In genomic region chr1:221683681-221684080, GRCh38 we compare ENCODE assay signal across 26 cellular contexts.
"Had no signal": no experiment of that assay in that cellular context is flagged by ENCODE, and none has a peak within 500 bp of the region (broad histone marks: within the 10 kb centered on the region; RNA-seq: fewer than 3 reads in every experiment).

No MANE protein-coding gene starts in this region.

- ATAC-seq: activated T-cell treated with anti-CD3 and anti-CD28 coated beads, Interleukin-2, amount 50 U/mL, for 4 hours; activated T-helper 17 cell treated with anti-CD3 and anti-CD28 coated beads, Interleukin-2, amount 50 U/mL, for 72 hours; gastroesophageal sphincter; left cardiac atrium; left ventricle myocardium superior; mucosa of descending colon; right lobe of liver; stimulated activated effector memory CD8-positive, alpha-beta T cell treated with anti-CD3 and anti-CD28 coated beads, Interleukin-12 subunit alpha, Interleukin-12 subunit beta, amount 100 ng/mL, for 72 hours had no signal

- H3K9me3 ChIP-seq: colonic mucosa, mucosa of descending colon, neutrophil, ovary, uterus had no signal

- H3K4me3 ChIP-seq: cardiac muscle cell, colonic mucosa, gastroesophageal sphincter, hepatocyte, mucosa of descending colon, ovary, right lobe of liver, skin epidermis, uterus had no signal

- H3K27me3 ChIP-seq: cardiac muscle cell, colonic mucosa, gastroesophageal sphincter, hepatocyte, neutrophil, ovary, right lobe of liver, uterus had no signal

- H3K79me2 ChIP-seq: hepatocyte had no signal

- H3K27ac ChIP-seq: cardiac muscle cell, colonic mucosa, gastroesophageal sphincter, hepatocyte, neutrophil, ovary, right lobe of liver, skin epidermis, uterus had no signal

- H2AFZ ChIP-seq: hepatocyte had no signal

- H3K36me3 ChIP-seq: cardiac muscle cell, colonic mucosa, gastroesophageal sphincter, neutrophil, ovary, right lobe of liver, uterus had no signal

- DNase-seq: activated CD4-positive, alpha-beta memory T cell treated with anti-CD3 and anti-CD28 coated beads, Interleukin-2, amount 10 ng/mL, durations not matched to agents 7 days and 5 days; activated CD4-positive, alpha-beta T cell treated with anti-CD3 and anti-CD28 coated beads, Interleukin-2, amount 10 ng/mL, durations not matched to agents 7 days and 5 days; activated CD4-positive, CD25-positive, alpha-beta regulatory T cell treated with anti-CD3 and anti-CD28 coated beads, Interleukin-2, amount 50 U/mL, for 72 hours; activated CD8-positive, alpha-beta memory T cell treated with anti-CD3 and anti-CD28 coated beads, Interleukin-2, amount 50 U/mL, for 48 hours; activated gamma-delta T cell treated with Interleukin-2 at 50 U/mL for 16 hours; activated naive CD4-positive, alpha-beta T cell treated with anti-CD3 and anti-CD28 coated beads, Interleukin-2, amount 50 U/mL, for 16 hours; activated T-cell treated with anti-CD3 and anti-CD28 coated beads, Interleukin-2, amount 50 U/mL, for 4 hours; anterior cingulate cortex; cerebellar nuclear complex; colonic mucosa; effector CD8-positive, alpha-beta T cell; left cardiac atrium; left ventricle myocardium superior; mucosa of descending colon; ovary; right lobe of liver; stimulated activated CD4-positive, alpha-beta T cell treated with anti-CD3 and anti-CD28 coated beads, Interleukin-4, amount 100 ng/mL, for 24 hours; T-helper 2 cell; uterus had no signal

- H3K4me1 ChIP-seq: colonic mucosa, gastroesophageal sphincter, right lobe of liver, uterus had no signal

- H3K4me2 ChIP-seq: hepatocyte had no signal
